ENCODE assay signal across 17 cellular contexts in the genomic region with DNA sequence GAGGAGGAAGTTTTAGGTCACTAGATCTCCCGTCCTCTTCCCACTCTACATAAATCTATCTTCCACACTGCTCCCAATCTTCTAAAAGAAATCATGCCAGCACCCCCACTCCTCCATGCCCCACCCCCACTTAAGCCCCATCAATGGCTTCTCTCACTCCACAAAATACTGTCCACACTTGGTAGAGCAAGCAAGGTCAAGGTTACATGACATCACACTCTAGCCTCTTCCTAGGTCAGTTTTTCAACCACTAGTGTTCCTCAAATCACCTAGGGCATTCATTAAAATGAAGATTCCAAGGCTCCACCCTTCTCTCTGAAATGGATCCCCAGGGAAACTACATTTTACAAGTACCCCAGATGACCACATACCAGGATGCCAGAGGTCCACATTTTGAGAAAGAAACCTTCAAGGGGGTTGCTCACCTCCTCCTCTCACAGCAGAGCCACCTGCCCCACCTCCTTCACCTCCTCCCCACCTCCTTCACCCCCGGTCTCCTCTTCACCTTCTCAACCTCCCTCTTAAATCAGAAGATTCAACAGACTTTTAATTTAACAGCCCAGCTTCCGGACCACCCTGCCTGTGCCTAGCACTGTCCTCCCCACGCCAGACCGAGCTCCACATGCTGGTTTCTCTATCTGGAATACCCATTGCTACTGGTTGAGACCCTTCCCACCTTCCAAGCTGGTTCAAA. TPM values are rescaled to one million over a fixed set of nuclear protein-coding genes. Genes with fewer than 3 reads are reported as not detected.
DNase-seq lines count a peak whose midpoint lies in the region; ATAC-seq and TF ChIP-seq lines count a peak whose summit lies in the region.
"Had no signal": no experiment of that assay in that cellular context is flagged by ENCODE, and none has a peak within 500 bp of the region (broad histone marks: within the 10 kb centered on the region; RNA-seq: fewer than 3 reads in every experiment).

No MANE protein-coding gene starts in this region.

- DNase-seq in CD4-positive, CD25-positive, alpha-beta regulatory T cell, result no peak
- no peak for DNase-seq in GM23338 (ENCODE audit: low spot score)
- DNase-seq in activated B cell treated with CpG ODN at 0.5 μM for 24 hours, result no peak
- no peak for DNase-seq in prostate gland (ENCODE audit: low spot score)
- no peak for DNase-seq in tibial nerve (ENCODE audit: low spot score in 2 of 2)
- DNase-seq in breast epithelium (ENCODE audit: low spot score in 2 of 2), result no peak
- DNase-seq: activated naive CD4-positive, alpha-beta T cell treated with Interleukin-2 at 50 U/mL for 16 hours; AML-193; brain microvascular endothelial cell; DMS53; MG63; NCI-H2081 treated with DMSO at 0.1 percent for 48 hours; NCI-H69 had no signal

- no peak for TF ChIP-seq CTCF in GM23338 (conservative IDR thresholded peaks at IDR 0.05; ENCODE audit: low read depth in 2 of 2)
- TF ChIP-seq CTCF in activated B cell treated with CpG ODN at 0.5 μM for 24 hours (IDR thresholded peaks at IDR 0.05), result no peak
- no peak for TF ChIP-seq CTCF in neural cell (IDR thresholded peaks at IDR 0.05; ENCODE audit: poor library complexity, severe bottlenecking)
- no peak for TF ChIP-seq CTCF in prostate gland (IDR thresholded peaks at IDR 0.05)
- TF ChIP-seq CTCF in tibial nerve (IDR thresholded peaks at IDR 0.05), result no peak
- no peak for TF ChIP-seq CTCF in breast epithelium (IDR thresholded peaks at IDR 0.05)

- intact Hi-C loops in activated B cell treated with CpG ODN at 0.5 μM for 24 hours (cut with micrococcal nuclease) (loop anchor here (2.0 to 10.0 kb wide), 5 partner anchors 227 to 1313 kb away; partner anchors contain the start of genes CCDC102A, GNAO1, HERPUD1 and KATNB1), prostate gland (cut with DNase I) (no loop called here), breast epithelium (cut with DNase I; ENCODE audit: low total_unique reads) (no loop called here)

- POLR2A ChIA-PET in activated B cell treated with CpG ODN at 0.5 μM for 24 hours (lab: Charles Lee), result interaction anchor here (1.4 to 2.0 kb wide), 2 partner anchors 21 to 29 kb away, joined by 3 to 6 read pairs; partner anchors contain the start of genes NUDT21 and OGFOD1

- H3K4me1 Mint-ChIP-seq in CD4-positive, CD25-positive, alpha-beta regulatory T cell, result peaks cover 36 to 53% (median 46%) of the 10 kb centered on the region in 4 donors
- H3K4me1 Mint-ChIP-seq in GM23338 (peaks cover 38% of the 10 kb centered on the region), activated B cell treated with CpG ODN at 0.5 μM for 24 hours (peaks cover 71% of the 10 kb centered on the region)

- ATAC-seq in CD4-positive, CD25-positive, alpha-beta regulatory T cell (ENCODE audit: low read depth in 2 of 2), result no peak
- ATAC-seq in GM23338, result no peak
- ATAC-seq in activated B cell treated with CpG ODN at 0.5 μM for 24 hours (ENCODE audit: low read depth), result no peak
- no peak for ATAC-seq in GM21723 (IDR thresholded peaks at IDR 0.05; ENCODE audit: unreplicated experiment)

- no peaks in the 10 kb centered on the region for H3K36me3 ChIP-seq in CD4-positive, CD25-positive, alpha-beta regulatory T cell (ENCODE audit: control insufficient read depth, insufficient read depth, low read length)
- no peaks in the 10 kb centered on the region for H3K36me3 ChIP-seq in GM23338 (ENCODE audit: insufficient read depth)
- H3K36me3 ChIP-seq in neural cell (ENCODE audit: insufficient read depth, low read length), result no peaks in the 10 kb centered on the region
- no peaks in the 10 kb centered on the region for H3K36me3 ChIP-seq in prostate gland
- no peaks in the 10 kb centered on the region for H3K36me3 ChIP-seq in tibial nerve
- no peaks in the 10 kb centered on the region for H3K36me3 ChIP-seq in breast epithelium
- H3K36me3 ChIP-seq: brain microvascular endothelial cell, suprapubic skin had no signal

- H3K9me3 ChIP-seq in CD4-positive, CD25-positive, alpha-beta regulatory T cell (ENCODE audit: control insufficient read depth in 2 of 2, low read length in 2 of 2), result no peaks in the 10 kb centered on the region
- H3K9me3 ChIP-seq in neural cell (ENCODE audit: low read length), result no peaks in the 10 kb centered on the region
- no peaks in the 10 kb centered on the region for H3K9me3 ChIP-seq in prostate gland
- no peaks in the 10 kb centered on the region for H3K9me3 ChIP-seq in tibial nerve
- H3K9me3 ChIP-seq in breast epithelium, result no peaks in the 10 kb centered on the region
- H3K9me3 ChIP-seq: MG63, suprapubic skin had no signal

- H3K27ac Mint-ChIP-seq in CD4-positive, CD25-positive, alpha-beta regulatory T cell, result peak overlapping the region; percentile 49 to 75 (median 57)
- H3K27ac Mint-ChIP-seq in GM23338 (no peak overlapping the region), activated B cell treated with CpG ODN at 0.5 μM for 24 hours (peak overlapping the region; percentile 95)

- no peaks in the 10 kb centered on the region for H3K27me3 ChIP-seq in CD4-positive, CD25-positive, alpha-beta regulatory T cell (ENCODE audit: control insufficient read depth, insufficient read depth, low read length)
- peaks cover 15% of the 10 kb centered on the region for H3K27me3 ChIP-seq in GM23338 (ENCODE audit: insufficient read depth)
- H3K27me3 ChIP-seq in neural cell (ENCODE audit: insufficient read depth, low read depth, low read length), result no peaks in the 10 kb centered on the region
- no peaks in the 10 kb centered on the region for H3K27me3 ChIP-seq in prostate gland (replicated peaks; ENCODE audit: insufficient read depth)
- no peaks in the 10 kb centered on the region for H3K27me3 ChIP-seq in tibial nerve
- no peaks in the 10 kb centered on the region for H3K27me3 ChIP-seq in breast epithelium
- H3K27me3 ChIP-seq: brain microvascular endothelial cell, hepatocyte, MG63, suprapubic skin had no signal

- H3K27ac ChIP-seq in CD4-positive, CD25-positive, alpha-beta regulatory T cell (ENCODE audit: insufficient read depth, low read length, poor library complexity, severe bottlenecking), result no peak overlapping the region
- H3K27ac ChIP-seq in GM23338 (ENCODE audit: low read depth) (no peak overlapping the region), neural cell (ENCODE audit: low read length) (no peak overlapping the region), prostate gland (no peak overlapping the region), tibial nerve (peak overlapping the region in 2 of 4 donors; percentile 96), breast epithelium (no peak overlapping the region)
- H3K27ac ChIP-seq: brain microvascular endothelial cell, hepatocyte, suprapubic skin had no signal

- peaks cover 7% of the 10 kb centered on the region for H3F3A ChIP-seq in GM23338 (replicated peaks; ENCODE audit: low read depth)
- H3F3A ChIP-seq in neural cell (ENCODE audit: insufficient read depth, low read length, poor library complexity, severe bottlenecking), result no peaks in the 10 kb centered on the region

- H3K79me2 ChIP-seq in GM23338 (replicated peaks; ENCODE audit: insufficient read depth), result peaks cover 72% of the 10 kb centered on the region
- H3K79me2 ChIP-seq in neural cell (replicated peaks; ENCODE audit: insufficient read depth, low read length), result peaks cover 45% of the 10 kb centered on the region

- no peak for TF ChIP-seq RAD21 in neural cell (conservative IDR thresholded peaks at IDR 0.05)

- H3K9ac ChIP-seq in neural cell (ENCODE audit: low read length), result no peak overlapping the region

- H3K9me2 ChIP-seq in GM23338 (ENCODE audit: insufficient read depth), result peaks cover 3% of the 10 kb centered on the region; the same call in 1 of the 2 replicates
- H3K9me2 ChIP-seq in neural cell (ENCODE audit: insufficient read depth, low read length), result no peaks in the 10 kb centered on the region

- TF ChIP-seq POLR2A in prostate gland (IDR thresholded peaks at IDR 0.05) (no peak), tibial nerve (IDR thresholded peaks at IDR 0.05) (no peak), breast epithelium (IDR thresholded peaks at IDR 0.05) (no peak)

- peaks cover 5% of the 10 kb centered on the region for H3K36me3 Mint-ChIP-seq in CD4-positive, CD25-positive, alpha-beta regulatory T cell
- H3K36me3 Mint-ChIP-seq in GM23338 (ENCODE audit: low read depth), result no peaks in the 10 kb centered on the region
- peaks cover 13% of the 10 kb centered on the region for H3K36me3 Mint-ChIP-seq in activated B cell treated with CpG ODN at 0.5 μM for 24 hours (ENCODE audit: low read depth)

- no peaks in the 10 kb centered on the region for H3K27me3 Mint-ChIP-seq in CD4-positive, CD25-positive, alpha-beta regulatory T cell
- H3K27me3 Mint-ChIP-seq in GM23338 (ENCODE audit: insufficient read depth, low read depth, poor library complexity) (peaks cover 21% of the 10 kb centered on the region), activated B cell treated with CpG ODN at 0.5 μM for 24 hours (no peaks in the 10 kb centered on the region)

- H3K9me3 Mint-ChIP-seq in CD4-positive, CD25-positive, alpha-beta regulatory T cell, result no peaks in the 10 kb centered on the region
- H3K9me3 Mint-ChIP-seq in GM23338 (no peaks in the 10 kb centered on the region), activated B cell treated with CpG ODN at 0.5 μM for 24 hours (no peaks in the 10 kb centered on the region)

- H3K4me3 Mint-ChIP-seq in CD4-positive, CD25-positive, alpha-beta regulatory T cell, result peak overlapping the region; percentile 13 to 94 (median 70)
- H3K4me3 Mint-ChIP-seq in GM23338 (no peak overlapping the region; the same call in 2 of the 3 replicates), activated B cell treated with CpG ODN at 0.5 μM for 24 hours (peak overlapping the region; percentile 96)

- H4K20me1 ChIP-seq in GM23338 (replicated peaks; ENCODE audit: insufficient read depth) (peaks cover 26% of the 10 kb centered on the region), neural cell (ENCODE audit: insufficient read depth) (peaks cover 5% of the 10 kb centered on the region)

- CTCF ChIA-PET in activated B cell treated with CpG ODN at 0.5 μM for 24 hours (lab: Charles Lee), result no interaction called here

- H3K4me1 ChIP-seq in CD4-positive, CD25-positive, alpha-beta regulatory T cell (ENCODE audit: control insufficient read depth, insufficient read depth, low read length, poor library complexity, severe bottlenecking), result peaks cover 29% of the 10 kb centered on the region
- H3K4me1 ChIP-seq in GM23338 (ENCODE audit: insufficient read depth), result peaks cover 28% of the 10 kb centered on the region
- peaks cover 2% of the 10 kb centered on the region for H3K4me1 ChIP-seq in prostate gland (replicated peaks)
- H3K4me1 ChIP-seq in tibial nerve, result peaks cover 0 to 48% (median 34%) of the 10 kb centered on the region in 4 donors
- H3K4me1 ChIP-seq in breast epithelium, result peaks cover 0 to 2% of the 10 kb centered on the region in 2 donors

- H3K4me2 ChIP-seq in GM23338 (peak overlapping the region; percentile 87), neural cell (ENCODE audit: low read length) (no peak overlapping the region)

- peak overlapping the region; percentile 94 for H3K4me3 ChIP-seq in CD4-positive, CD25-positive, alpha-beta regulatory T cell (ENCODE audit: low read depth, low read length)
- no peak overlapping the region for H3K4me3 ChIP-seq in GM23338
- H3K4me3 ChIP-seq in neural cell (ENCODE audit: low read length), result peak overlapping the region; percentile 67
- H3K4me3 ChIP-seq in prostate gland, result no peak overlapping the region
- no peak overlapping the region for H3K4me3 ChIP-seq in tibial nerve
- no peak overlapping the region for H3K4me3 ChIP-seq in breast epithelium
- H3K4me3 ChIP-seq: hepatocyte, suprapubic skin had no signal

- TF ChIP-seq EP300 in neural cell (conservative IDR thresholded peaks at IDR 0.05; ENCODE audit: poor library complexity, severe bottlenecking) (no peak), tibial nerve (IDR thresholded peaks at IDR 0.05) (no peak)

- 87% methylated on average over 5 of the region's 5 CpGs for WGBS in prostate gland
- 81 to 83% methylated on average over 5 of the region's 5 CpGs for WGBS in tibial nerve, 2 donors

- H2AFZ ChIP-seq in GM23338 (no peak overlapping the region), neural cell (ENCODE audit: low read depth, low read length) (no peak overlapping the region)
- H2AFZ ChIP-seq: hepatocyte had no signal

RNA-seq across cellular contexts. Expression of gene AMFR, which starts 3.2 kb away (rescaled TPM):
- total RNA-seq in CD4-positive, CD25-positive, alpha-beta regulatory T cell, result 77.3 TPM
- polyA plus RNA-seq in CD4-positive, CD25-positive, alpha-beta regulatory T cell, result 10 to 100 TPM; 21.1 to 60.4 (median 44.0) TPM
- 41.1 and 52.9 TPM in 2 replicates for total RNA-seq in GM23338 (2014; rRNA removed; shearing (Covaris generic))
- polyA plus RNA-seq in GM23338 (2016; fragmentation: Nextera tagmentation; extraction: Ambion mirVana) (9.0 and 10.7 TPM in 2 replicates), neural cell (101 and 103 TPM in 2 replicates)
- total RNA-seq in activated B cell treated with CpG ODN at 0.5 μM for 24 hours (118 and 134 TPM in 2 replicates), prostate gland (100 to 1,000 TPM; 123 to 261 TPM), tibial nerve (100 to 1,000 TPM; 263 to 334 (median 292) TPM), breast epithelium (100 to 1,000 TPM; 156 to 205 (median 188) TPM)
- polyA minus RNA-seq in neural cell, result 144 and 168 TPM in 2 replicates

RNA-seq across cellular contexts. Expression of gene NUDT21, which starts 29.0 kb away (rescaled TPM):
- total RNA-seq in CD4-positive, CD25-positive, alpha-beta regulatory T cell, result 111 TPM
- polyA plus RNA-seq in CD4-positive, CD25-positive, alpha-beta regulatory T cell, result 100 to 1,000 TPM in 3 of 4 donors, 10 to 100 TPM in 1; 91.9 to 128 (median 104) TPM
- 132 and 151 TPM in 2 replicates for total RNA-seq in GM23338 (2014; rRNA removed; shearing (Covaris generic))
- polyA plus RNA-seq in GM23338 (2016; fragmentation: Nextera tagmentation; extraction: Ambion mirVana) (81.5 and 83.4 TPM in 2 replicates), neural cell (168 and 192 TPM in 2 replicates)
- total RNA-seq in activated B cell treated with CpG ODN at 0.5 μM for 24 hours (108 and 111 TPM in 2 replicates), prostate gland (10 to 100 TPM; 46.4 to 47.2 TPM), tibial nerve (10 to 100 TPM; 41.5 to 57.3 (median 47.2) TPM), breast epithelium (10 to 100 TPM; 53.9 to 65.3 (median 54.1) TPM)
- polyA minus RNA-seq in neural cell, result 233 and 261 TPM in 2 replicates

RNA-seq across cellular contexts. Expression of gene OGFOD1, which starts 29.2 kb away (rescaled TPM):
- total RNA-seq in CD4-positive, CD25-positive, alpha-beta regulatory T cell, result 22.7 TPM
- 10 to 100 TPM; 80.9 to 96.4 (median 85.7) TPM for polyA plus RNA-seq in CD4-positive, CD25-positive, alpha-beta regulatory T cell
- total RNA-seq in GM23338 (2014; rRNA removed; shearing (Covaris generic)), result 60.0 and 76.3 TPM in 2 replicates
- 63.9 and 74.5 TPM in 2 replicates for polyA plus RNA-seq in GM23338 (2016; fragmentation: Nextera tagmentation; extraction: Ambion mirVana)
- total RNA-seq in activated B cell treated with CpG ODN at 0.5 μM for 24 hours, result 45.6 and 51.8 TPM in 2 replicates
- 35.6 and 36.3 TPM in 2 replicates for polyA plus RNA-seq in neural cell
- polyA minus RNA-seq in neural cell, result 26.3 and 36.8 TPM in 2 replicates
- 10 to 100 TPM; 18.5 to 57.2 TPM for total RNA-seq in prostate gland
- total RNA-seq in tibial nerve, result 10 to 100 TPM; 28.8 to 39.6 (median 35.6) TPM
- total RNA-seq in breast epithelium, result 10 to 100 TPM; 21.4 to 36.3 (median 25.2) TPM

Comparison
In these comparisons a context has a peak if more than half of its experiments do, and no peak if none do; other contexts are left out.
1. H3K4me3 ChIP-seq: peak in CD4-positive, CD25-positive, alpha-beta regulatory T cell (single experiment) and neural cell (single experiment); none in GM23338 (single experiment), prostate gland (0 of 2), tibial nerve (0 of 4) and breast epithelium (0 of 3).